Comparison of ENCODE assay signal across 8 cellular contexts in genomic region chr1:31763671-31764306, GRCh38. TPM values are rescaled to one million over a fixed set of nuclear protein-coding genes. Genes with fewer than 3 reads are reported as not detected.
A peak's percentile ranks its signal among the peaks of the same experiment; 100 is the strongest.
DNase-seq lines count a peak whose midpoint lies in the region; ATAC-seq lines count a peak whose summit lies in the region.

No MANE protein-coding gene starts in this region.

- no peak overlapping the region for H4K8ac ChIP-seq in mesenchymal stem cell (ENCODE audit: low read length)

- peak; percentile 11 for ATAC-seq in activated naive CD8-positive, alpha-beta T cell treated with anti-CD3 and anti-CD28 coated beads, Interleukin-2, amount 10 ng/mL, durations not matched to agents 7 days and 5 days (ENCODE audit: low read depth)

- no peak overlapping the region for H3K27ac ChIP-seq in mesenchymal stem cell (ENCODE audit: low read length, poor library complexity, severe bottlenecking)

- H3K4me2 ChIP-seq in mesenchymal stem cell (ENCODE audit: low read length, poor library complexity, severe bottlenecking): peak overlapping the region; percentile 94

- H3K27me3 Mint-ChIP-seq in activated naive CD8-positive, alpha-beta T cell treated with anti-CD3 and anti-CD28 coated beads, Interleukin-2, amount 10 ng/mL, durations not matched to agents 7 days and 5 days: peaks cover 53% of the 10 kb centered on the region

- H3K4me1 Mint-ChIP-seq in activated naive CD8-positive, alpha-beta T cell treated with anti-CD3 and anti-CD28 coated beads, Interleukin-2, amount 10 ng/mL, durations not matched to agents 7 days and 5 days: peaks cover 16% of the 10 kb centered on the region

- peak overlapping the region in 1 of 2 experiments; percentile 41 for H3K14ac ChIP-seq in mesenchymal stem cell (ENCODE audit: low read length in 2 of 2)

- H3K27ac Mint-ChIP-seq in activated naive CD8-positive, alpha-beta T cell treated with anti-CD3 and anti-CD28 coated beads, Interleukin-2, amount 10 ng/mL, durations not matched to agents 7 days and 5 days: no peak overlapping the region

- peak overlapping the region; percentile 63 to 81 for H3K4me3 ChIP-seq in mesenchymal stem cell (ENCODE audit: insufficient read depth in 1 of 2, low read depth in 1 of 2, low read length in 2 of 2)

- no peak overlapping the region for H2AK5ac ChIP-seq in mesenchymal stem cell (ENCODE audit: low read length, severe bottlenecking)

- no peak overlapping the region for H3K23ac ChIP-seq in mesenchymal stem cell (ENCODE audit: low read length in 2 of 2)

- POLR2A ChIA-PET in activated naive CD8-positive, alpha-beta T cell treated with anti-CD3 and anti-CD28 coated beads, Interleukin-2, amount 10 ng/mL, durations not matched to agents 7 days and 5 days (lab: Charles Lee): interaction anchor here (0.5 to 1.2 kb wide), 3 partner anchors 10 to 125 kb away, joined by 3 to 4 read pairs (median 3); partner anchors contain the start of gene PEF1

- under 1% methylated on average over 21 of the region's 92 CpGs for WGBS in mesenchymal stem cell

- H2BK120ac ChIP-seq in mesenchymal stem cell (ENCODE audit: low read depth, low read length): no peak overlapping the region

- H4K91ac ChIP-seq in mesenchymal stem cell (ENCODE audit: low read length): no peak overlapping the region

- DNase-seq in stimulated activated CD4-positive, alpha-beta T cell treated with anti-CD3 and anti-CD28 coated beads, Interleukin-15, amount 100 ng/mL, for 24 hours: peak; percentile 19
- DNase-seq in stimulated activated CD4-positive, alpha-beta T cell treated with anti-CD3 and anti-CD28 coated beads, Interleukin-2, amount 100 ng/mL, for 48 hours: no peak
- DNase-seq in activated naive CD8-positive, alpha-beta T cell treated with anti-CD3 and anti-CD28 coated beads, Interleukin-2, amount 10 ng/mL, durations not matched to agents 7 days and 5 days: no peak
- DNase-seq in mesenchymal stem cell (no peak), G401 (ENCODE audit: low spot score) (no peak), NCI-H526 treated with DMSO at 0.1 percent for 48 hours (lab: John Stamatoyannopoulos, UW) (no peak), hippocampal formation (lab: John Stamatoyannopoulos, UW) (no peak)
- DNase-seq in activated CD4-positive, CD25-positive, alpha-beta regulatory T cell treated with anti-CD3 and anti-CD28 coated beads, Interleukin-2, amount 50 U/mL, for 72 hours: no peak

- peak overlapping the region; percentile 80 for H3K4me3 Mint-ChIP-seq in activated naive CD8-positive, alpha-beta T cell treated with anti-CD3 and anti-CD28 coated beads, Interleukin-2, amount 10 ng/mL, durations not matched to agents 7 days and 5 days

- no peak overlapping the region for H2BK5ac ChIP-seq in mesenchymal stem cell (ENCODE audit: low read depth, low read length, poor library complexity, severe bottlenecking)

- H2BK12ac ChIP-seq in mesenchymal stem cell (ENCODE audit: low read length in 2 of 2): peak overlapping the region in 1 of 2 experiments; percentile 72

- H3K4ac ChIP-seq in mesenchymal stem cell (ENCODE audit: low read depth in 1 of 2, low read length in 2 of 2): peak overlapping the region in 1 of 2 experiments; percentile 24

- H2AFZ ChIP-seq in mesenchymal stem cell (ENCODE audit: low read depth, low read length): peak overlapping the region; percentile 62

- in situ Hi-C loops in G401 (cut with HindIII; ENCODE audit: low sequenced_read_pairs): no loop called here

- peak overlapping the region; percentile 65 for H3K9ac ChIP-seq in mesenchymal stem cell (ENCODE audit: low read length)

- no peaks in the 10 kb centered on the region for H3K9me3 Mint-ChIP-seq in activated naive CD8-positive, alpha-beta T cell treated with anti-CD3 and anti-CD28 coated beads, Interleukin-2, amount 10 ng/mL, durations not matched to agents 7 days and 5 days

- H3K18ac ChIP-seq in mesenchymal stem cell (ENCODE audit: low read depth in 1 of 2, low read length in 2 of 2): peak overlapping the region in 1 of 2 experiments; percentile 64

- H3K27me3 ChIP-seq in mesenchymal stem cell (ENCODE audit: control insufficient read depth in 1 of 2, insufficient read depth in 1 of 2, low read length in 2 of 2): peaks cover 24 to 33% of the 10 kb centered on the region in 2 experiments

- H3K36me3 ChIP-seq in mesenchymal stem cell (ENCODE audit: control insufficient read depth in 1 of 2, insufficient read depth in 2 of 2, low read depth in 1 of 2, low read length in 2 of 2): no peaks in the 10 kb centered on the region

- no peaks in the 10 kb centered on the region for H3K36me3 Mint-ChIP-seq in activated naive CD8-positive, alpha-beta T cell treated with anti-CD3 and anti-CD28 coated beads, Interleukin-2, amount 10 ng/mL, durations not matched to agents 7 days and 5 days

- H2BK15ac ChIP-seq in mesenchymal stem cell (ENCODE audit: low read depth, poor library complexity, severe bottlenecking): no peak overlapping the region

- no peaks in the 10 kb centered on the region for H3K9me3 ChIP-seq in mesenchymal stem cell (ENCODE audit: control insufficient read depth, low read length)

- H3K4me1 ChIP-seq in mesenchymal stem cell (ENCODE audit: control insufficient read depth, insufficient read depth, low read depth, low read length): peaks cover 69% of the 10 kb centered on the region

- H3K79me1 ChIP-seq in mesenchymal stem cell (replicated peaks; ENCODE audit: low read length, poor library complexity, severe bottlenecking): no peaks in the 10 kb centered on the region

RNA-seq across cellular contexts. Expression of gene ADGRB2, which starts 0.4 kb away (rescaled TPM):
- total RNA-seq in activated naive CD8-positive, alpha-beta T cell treated with anti-CD3 and anti-CD28 coated beads, Interleukin-2, amount 10 ng/mL, durations not matched to agents 7 days and 5 days: under 1 TPM; 0.74 to 0.75 TPM
- polyA plus RNA-seq in mesenchymal stem cell (2013, experiment 1 of 2): 6.1 TPM
- 5.3 TPM for polyA plus RNA-seq in mesenchymal stem cell (2013, experiment 2 of 2)
- 45.4 and 49.5 TPM in 2 replicates for total RNA-seq in G401 (2014; rRNA removed; shearing (Covaris generic))

RNA-seq across cellular contexts. Expression of gene SPOCD1, which starts 52.0 kb away (rescaled TPM):
- total RNA-seq in activated naive CD8-positive, alpha-beta T cell treated with anti-CD3 and anti-CD28 coated beads, Interleukin-2, amount 10 ng/mL, durations not matched to agents 7 days and 5 days: under 1 TPM; 0.34 to 0.36 TPM
- 20.4 TPM for polyA plus RNA-seq in mesenchymal stem cell (2013, experiment 1 of 2)
- polyA plus RNA-seq in mesenchymal stem cell (2013, experiment 2 of 2): 20.7 TPM
- total RNA-seq in G401 (2014; rRNA removed; shearing (Covaris generic)): 11.8 and 25.3 TPM in 2 replicates

RNA-seq across cellular contexts. Expression of gene COL16A1, which starts 60.0 kb away (rescaled TPM):
- under 1 TPM in 1 of 2 experiments, not detected in 1; 0.14 TPM for total RNA-seq in activated naive CD8-positive, alpha-beta T cell treated with anti-CD3 and anti-CD28 coated beads, Interleukin-2, amount 10 ng/mL, durations not matched to agents 7 days and 5 days
- polyA plus RNA-seq in mesenchymal stem cell (2013, experiment 1 of 2): 20.9 TPM
- polyA plus RNA-seq in mesenchymal stem cell (2013, experiment 2 of 2): 18.3 TPM
- 50.5 and 56.2 TPM in 2 replicates for total RNA-seq in G401 (2014; rRNA removed; shearing (Covaris generic))

Comparison
In these comparisons a context has a peak if more than half of its experiments do, and no peak if none do; other contexts are left out.
1. RNA of gene ADGRB2, which starts 0.4 kb away (total RNA-seq): 45.4 to 49.5 TPM in G401; 0.74 to 0.75 TPM in activated naive CD8-positive, alpha-beta T cell treated with anti-CD3 and anti-CD28 coated beads, Interleukin-2, amount 10 ng/mL, durations not matched to agents 7 days and 5 days; every median in the first group is over 10 times any median in the second.
2. RNA of gene COL16A1, which starts 60.0 kb away (total RNA-seq): 50.5 to 56.2 TPM in G401; 0.14 TPM in activated naive CD8-positive, alpha-beta T cell treated with anti-CD3 and anti-CD28 coated beads, Interleukin-2, amount 10 ng/mL, durations not matched to agents 7 days and 5 days; every median in the first group is over 10 times any median in the second.